19 cellular contexts compared by ENCODE assay signal in the genomic region with DNA sequence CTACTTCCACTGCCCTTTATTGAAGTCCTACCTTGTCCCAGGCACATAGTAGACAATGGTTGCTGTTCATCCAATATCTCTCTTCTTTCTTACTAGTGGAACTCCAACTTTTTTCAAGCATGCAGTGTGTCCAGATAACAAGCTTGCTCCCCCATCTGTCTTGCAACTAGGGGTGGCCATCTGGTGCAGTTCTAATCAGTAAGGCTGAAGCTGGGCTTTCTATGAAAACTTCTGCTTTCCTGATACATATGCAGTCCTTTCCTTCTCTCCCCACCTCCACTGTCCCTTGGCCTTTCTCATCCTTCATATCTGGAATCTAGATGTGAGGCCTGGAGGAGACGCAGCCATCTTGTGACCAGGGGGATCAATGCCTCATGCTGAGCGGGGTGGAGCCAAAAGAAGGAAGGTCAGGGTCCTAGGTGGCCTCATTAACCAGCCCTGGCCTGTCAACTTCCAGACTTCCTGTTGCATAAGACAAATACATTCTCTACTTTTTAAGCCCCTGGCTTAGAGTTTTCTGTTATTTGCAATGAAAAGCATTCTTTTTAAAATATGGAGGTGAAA. TPM values are rescaled to one million over a fixed set of nuclear protein-coding genes. Genes with fewer than 3 reads are reported as not detected.
DNase-seq lines count a peak whose midpoint lies in the region; ATAC-seq, FAIRE-seq and TF ChIP-seq lines count a peak whose summit lies in the region.
"Had no signal": no experiment of that assay in that cellular context is flagged by ENCODE, and none has a peak within 500 bp of the region (broad histone marks: within the 10 kb centered on the region; RNA-seq: fewer than 3 reads in every experiment).

No MANE protein-coding gene starts in this region.

- H4K20me1 ChIP-seq in HepG2 (ENCODE audit: insufficient read depth, low read length) (no peaks in the 10 kb centered on the region), K562 (replicated peaks; ENCODE audit: control insufficient read depth, insufficient read depth, low read length) (no peaks in the 10 kb centered on the region)

- intact Hi-C loops in HepG2 (cut with micrococcal nuclease; ENCODE audit: unreplicated experiment) (no loop called here), right lobe of liver (cut with DNase I) (no loop called here), K562 (cut with micrococcal nuclease) (no loop called here)

- no peak for DNase-seq in HepG2 (ENCODE audit: low spot score)
- no peak for DNase-seq in right lobe of liver
- DNase-seq in NB4 (ENCODE audit: low read depth), result peak; percentile 27
- peak in 2 of 4 experiments; percentile 10 to 30 for DNase-seq in K562 (ENCODE audit: extremely low read depth in 1 of 4, low spot score in 3 of 4)
- DNase-seq in foreskin keratinocyte, result no peak
- no peak for DNase-seq in epidermal melanocyte (ENCODE audit: insufficient read length, low spot score)
- DNase-seq: C1 segment of cervical spinal cord; Calu3; CD4-positive, alpha-beta T cell; DND-41; GDM1; GM23248 had no signal

- H3K9me1 ChIP-seq in K562 (ENCODE audit: control insufficient read depth, insufficient read depth, low read length), result no peaks in the 10 kb centered on the region

- H2AFZ ChIP-seq in HepG2 (ENCODE audit: low read length), result no peak overlapping the region
- H2AFZ ChIP-seq in K562 (ENCODE audit: low read depth, low read length), result no peak overlapping the region
- H2AFZ ChIP-seq: GM23248 had no signal

- H3K9me3 ChIP-seq in HepG2 (ENCODE audit: low read length), result no peaks in the 10 kb centered on the region
- no peaks in the 10 kb centered on the region for H3K9me3 ChIP-seq in right lobe of liver
- H3K9me3 ChIP-seq in K562 (replicated peaks; ENCODE audit: control insufficient read depth, insufficient read depth, low read depth, low read length), result no peaks in the 10 kb centered on the region

- TF ChIP-seq CTCF in HepG2 (CRISPR knock-in tag; IDR thresholded peaks at IDR 0.05), result no peak
- no peak for TF ChIP-seq CTCF in right lobe of liver (IDR thresholded peaks at IDR 0.05)
- no peak for TF ChIP-seq CTCF in NB4 (IDR thresholded peaks at IDR 0.05; ENCODE audit: low read depth, low read length)
- no peak for TF ChIP-seq CTCF in K562 (IDR thresholded peaks at IDR 0.05 in 2 of 3, conservative IDR thresholded peaks at IDR 0.05 in 1 of 3; ENCODE audit: insufficient read depth in 2 of 3, low read depth in 1 of 3, low read length in 3 of 3)
- TF ChIP-seq CTCF in foreskin keratinocyte (conservative IDR thresholded peaks at IDR 0.05), result no peak

- H3K4me1 ChIP-seq in HepG2 (ENCODE audit: insufficient read depth, low read length), result peaks cover 13% of the 10 kb centered on the region
- H3K4me1 ChIP-seq in right lobe of liver, result no peaks in the 10 kb centered on the region
- H3K4me1 ChIP-seq in K562 (replicated peaks in 1 of 2; ENCODE audit: control insufficient read depth in 2 of 2, insufficient read depth in 2 of 2, low read length in 2 of 2), result no peaks in the 10 kb centered on the region
- H3K4me1 ChIP-seq in foreskin keratinocyte, result no peaks in the 10 kb centered on the region

- H3K27ac ChIP-seq in HepG2 (ENCODE audit: extremely low read length, insufficient read depth, low read length) (no peak overlapping the region), right lobe of liver (no peak overlapping the region), K562 (ENCODE audit: extremely low read depth, low read depth, low read length) (no peak overlapping the region), foreskin keratinocyte (no peak overlapping the region)
- H3K27ac ChIP-seq: GM23248 had no signal

- POLR2A ChIA-PET in HepG2 (lab: Yijun Ruan, JAX) (no interaction called here), K562 (lab: Yijun Ruan, JAX) (no interaction called here)

- TF ChIP-seq POLR2A in HepG2 (IDR thresholded peaks at IDR 0.05; ENCODE audit: insufficient read depth in 1 of 2, low read depth in 2 of 2, low read length in 2 of 2), result no peak
- TF ChIP-seq POLR2A in right lobe of liver (IDR thresholded peaks at IDR 0.05), result no peak
- TF ChIP-seq POLR2A in NB4 (IDR thresholded peaks at IDR 0.05; ENCODE audit: extremely low read depth, insufficient read length), result no peak
- no peak for TF ChIP-seq POLR2A in K562 (conservative IDR thresholded peaks at IDR 0.05)

- in situ Hi-C loops in HepG2 (cut with HindIII; ENCODE audit: extremely low pct_ligation_motif_present, low pct_unique_long_range_greater_than_20kb) (no loop called here), K562 (cut with MboI) (no loop called here)

- CTCF ChIA-PET in HepG2 (lab: Yijun Ruan, JAX; ENCODE audit: low intra/inter-chr PET ratio, low total read pairs), result no interaction called here
- CTCF ChIA-PET in K562 (lab: Yijun Ruan, JAX; ENCODE audit: low intra/inter-chr PET ratio), result interaction anchor here (0.5 kb wide), 1 partner anchor 656 kb away, joined by 5 read pairs; no protein-coding TSS in a partner anchor

- peaks cover 22% of the 10 kb centered on the region for H3K27me3 Mint-ChIP-seq in stimulated activated memory B cell treated with anti-CD40 and anti-IgM and Interleukin-4, amounts not matched to agents 10 μg/mL and 1 μg/mL and 100 μg/mL, for 72 hours

- H3K36me3 ChIP-seq in HepG2 (replicated peaks in 1 of 2; ENCODE audit: control insufficient read depth in 1 of 2, insufficient read depth in 2 of 2, low read length in 2 of 2), result no peaks in the 10 kb centered on the region
- no peaks in the 10 kb centered on the region for H3K36me3 ChIP-seq in right lobe of liver
- no peaks in the 10 kb centered on the region for H3K36me3 ChIP-seq in K562 (ENCODE audit: control insufficient read depth, insufficient read depth, low read length)

- H3K4me3 ChIP-seq in HepG2 (replicated peaks in 1 of 3; ENCODE audit: insufficient read depth in 1 of 3, low read depth in 2 of 3, low read length in 3 of 3), result no peak overlapping the region
- H3K4me3 ChIP-seq in right lobe of liver, result no peak overlapping the region
- H3K4me3 ChIP-seq in NB4 (ENCODE audit: low read depth, low read length), result no peak overlapping the region
- no peak overlapping the region for H3K4me3 ChIP-seq in K562
- H3K4me3 ChIP-seq: GM23248 had no signal

- FAIRE-seq in HepG2 (lab: Jason Lieb, UNC) (no peak), K562 (lab: Jason Lieb, UNC) (no peak)
- FAIRE-seq: A204.1, GM12892, GM19239, H54 had no signal

- 43% methylated on average over 2 of the region's 2 CpGs for WGBS in HepG2 (ENCODE audit: low lambda C conversion rate)
- 78% methylated on average over 2 of the region's 2 CpGs for WGBS in right lobe of liver (ENCODE audit: insufficient coverage, low coverage, low lambda C conversion rate, missing lambda C conversion rate)
- WGBS in K562 (ENCODE audit: insufficient coverage, low coverage, missing lambda C conversion rate), result 28% methylated on average over 2 of the region's 2 CpGs

- BruUV-seq in HepG2 (replicated peaks; lab: Mats Ljungman, UMichigan) (no TSS peak), K562 (replicated peaks; lab: Mats Ljungman, UMichigan) (no TSS peak)

- TF ChIP-seq RAD21 in HepG2 (CRISPR knock-in tag; IDR thresholded peaks at IDR 0.05), result no peak
- TF ChIP-seq RAD21 in K562 (CRISPR knock-in tag; conservative IDR thresholded peaks at IDR 0.05 in 1 of 2, IDR thresholded peaks at IDR 0.05 in 1 of 2), result no peak

- no peak for TF ChIP-seq EP300 in HepG2 (IDR thresholded peaks at IDR 0.05; ENCODE audit: low read depth in 2 of 2, low read length in 2 of 2)
- TF ChIP-seq EP300 in HepG2 (CRISPR knock-in tag; IDR thresholded peaks at IDR 0.05; ENCODE audit: borderline replicate concordance), result no peak
- no peak for TF ChIP-seq EP300 in K562 (IDR thresholded peaks at IDR 0.05; ENCODE audit: low read length)

- H3K4me1 Mint-ChIP-seq in stimulated activated memory B cell treated with anti-CD40 and anti-IgM and Interleukin-4, amounts not matched to agents 10 μg/mL and 1 μg/mL and 100 μg/mL, for 72 hours, result no peaks in the 10 kb centered on the region
- H3K4me1 Mint-ChIP-seq: B cell had no signal

- H3K27ac Mint-ChIP-seq in stimulated activated memory B cell treated with anti-CD40 and anti-IgM and Interleukin-4, amounts not matched to agents 10 μg/mL and 1 μg/mL and 100 μg/mL, for 72 hours, result no peak overlapping the region
- H3K27ac Mint-ChIP-seq: B cell; CD4-positive, alpha-beta T cell had no signal

- peak overlapping the region; percentile 16 for H3K4me2 ChIP-seq in HepG2 (ENCODE audit: low read depth, low read length)
- no peak overlapping the region for H3K4me2 ChIP-seq in K562 (ENCODE audit: insufficient read depth, low read length)

- ATAC-seq in HepG2 (peak; percentile 71), right lobe of liver (no peak), K562 (peak; percentile 59), foreskin keratinocyte (no peak)
- ATAC-seq in stimulated activated memory B cell treated with anti-CD40 and anti-IgM and Interleukin-4, amounts not matched to agents 10 μg/mL and 1 μg/mL and 100 μg/mL, for 72 hours, result no peak
- ATAC-seq: HCT116 had no signal

- no peak overlapping the region for H3K4me3 Mint-ChIP-seq in stimulated activated memory B cell treated with anti-CD40 and anti-IgM and Interleukin-4, amounts not matched to agents 10 μg/mL and 1 μg/mL and 100 μg/mL, for 72 hours
- H3K4me3 Mint-ChIP-seq: B cell; CD4-positive, alpha-beta T cell had no signal

- H3K79me2 ChIP-seq in HepG2 (ENCODE audit: insufficient read depth, low read length) (no peaks in the 10 kb centered on the region), K562 (ENCODE audit: control insufficient read depth, insufficient read depth, low read length) (no peaks in the 10 kb centered on the region; the same call in 2 of the 3 replicates)

- no peaks in the 10 kb centered on the region for H3K36me3 Mint-ChIP-seq in stimulated activated memory B cell treated with anti-CD40 and anti-IgM and Interleukin-4, amounts not matched to agents 10 μg/mL and 1 μg/mL and 100 μg/mL, for 72 hours

- no peak overlapping the region for H3K9ac ChIP-seq in HepG2 (ENCODE audit: insufficient read depth, low read depth, low read length)
- H3K9ac ChIP-seq in K562 (ENCODE audit: insufficient read depth in 1 of 2, low read depth in 2 of 2, low read length in 2 of 2), result no peak overlapping the region
- H3K9ac ChIP-seq: GM23248 had no signal

- 0 out of 5 replicates have a peak, but pooled peaks cover 0 to 4% of the 10 kb centered on the region in 2 experiments for H3K27me3 ChIP-seq in HepG2 (ENCODE audit: control insufficient read depth in 1 of 2, insufficient read depth in 2 of 2, low read length in 2 of 2)
- H3K27me3 ChIP-seq in right lobe of liver, result no peaks in the 10 kb centered on the region
- no peaks in the 10 kb centered on the region for H3K27me3 ChIP-seq in K562 (ENCODE audit: control insufficient read depth in 2 of 2, insufficient read depth in 2 of 2, low read length in 2 of 2)
- H3K27me3 ChIP-seq in foreskin keratinocyte, result no peaks in the 10 kb centered on the region

- H3K9me3 Mint-ChIP-seq in stimulated activated memory B cell treated with anti-CD40 and anti-IgM and Interleukin-4, amounts not matched to agents 10 μg/mL and 1 μg/mL and 100 μg/mL, for 72 hours, result peaks cover 5% of the 10 kb centered on the region
- H3K9me3 Mint-ChIP-seq: CD4-positive, alpha-beta T cell had no signal

RNA-seq across cellular contexts. Expression of gene ZFP64, which starts 59.6 kb away (rescaled TPM):
- total RNA-seq in HepG2 (2016; rRNA removed; fragmentation: Illumina TruSeq; extraction: Trizol) (12.0 and 13.3 TPM in 2 replicates), right lobe of liver (10 to 100 TPM in 1 of 6 experiments, 1 to 10 TPM in 5; 6.0 to 11.6 (median 7.2) TPM), K562 (2014; rRNA removed) (7.0 and 10.3 TPM in 2 replicates), K562 (2014; rRNA removed; fragmentation: Illumina TruSeq; extraction: Trizol) (6.2 and 7.2 TPM in 2 replicates), K562 (2015; rRNA removed; fragmentation: Illumina TruSeq; extraction: Trizol) (6.3 and 7.1 TPM in 2 replicates), K562 (2021) (11.3 and 12.9 TPM in 2 replicates), foreskin keratinocyte (39.6 and 44.8 TPM in 2 replicates)
- 3.3 and 3.4 TPM in 2 replicates for total RNA-seq in HepG2 (2016; cell fraction: cytosol; rRNA removed; fragmentation: Illumina TruSeq; extraction: Trizol; ENCODE audit: low read depth)
- total RNA-seq in HepG2 (2016; cell fraction: insoluble cytoplasmic fraction; rRNA removed; fragmentation: Illumina TruSeq; extraction: Trizol), result 12.0 TPM in 2 replicates
- total RNA-seq in HepG2 (2016; cell fraction: membrane; rRNA removed; fragmentation: Illumina TruSeq; extraction: Trizol), result 11.5 and 13.0 TPM in 2 replicates
- 9.1 and 11.2 TPM in 2 replicates for total RNA-seq in HepG2 (2016; cell fraction: nucleus; rRNA removed; fragmentation: Illumina TruSeq; extraction: Trizol)
- polyA plus RNA-seq in HepG2 (2011; rRNA removed) (23.9 and 24.3 TPM in 2 replicates), K562 (2011; rRNA removed) (12.2 and 13.8 TPM in 2 replicates), K562 (2014; fragmentation: Illumina TruSeq; extraction: Trizol) (12.7 and 13.4 TPM in 2 replicates), K562 (2014; fragmentation: Nextera tagmentation; extraction: Ambion mirVana) (1 to 10 TPM; 1.4 to 1.8 TPM), K562 (2014; rRNA removed) (7.3 and 8.4 TPM in 2 replicates), foreskin keratinocyte (26.0 and 29.7 TPM in 2 replicates)
- 20.8 and 23.4 TPM in 2 replicates for polyA plus RNA-seq in HepG2 (2011; cell fraction: cytosol; rRNA removed)
- 15.8 and 16.2 TPM in 2 replicates for polyA plus RNA-seq in HepG2 (2011; cell fraction: nucleus; rRNA removed)
- 11.6 and 14.7 TPM in 2 replicates for polyA plus RNA-seq in HepG2 (2012)
- 3.4 and 3.6 TPM in 2 replicates for polyA plus RNA-seq in HepG2 (2016; cell fraction: cytosol; fragmentation: Illumina TruSeq; extraction: Trizol; ENCODE audit: low read depth)
- 15.4 and 19.6 TPM in 2 replicates for polyA plus RNA-seq in HepG2 (2016; cell fraction: insoluble cytoplasmic fraction; fragmentation: Illumina TruSeq; extraction: Trizol; ENCODE audit: low read depth)
- 9.9 and 10.7 TPM in 2 replicates for polyA plus RNA-seq in HepG2 (2016; cell fraction: membrane; fragmentation: Illumina TruSeq; extraction: Trizol; ENCODE audit: low read depth)
- polyA plus RNA-seq in HepG2 (2016; cell fraction: nucleus; fragmentation: Illumina TruSeq; extraction: Trizol; ENCODE audit: insufficient read depth, low read depth), result 13.9 and 14.3 TPM in 2 replicates
- 42.5 and 53.2 TPM in 2 replicates for polyA minus RNA-seq in HepG2 (2011; rRNA and poly(A)+ RNA removed; ENCODE audit: low replicate concordance)
- polyA minus RNA-seq in HepG2 (2011; cell fraction: cytosol; rRNA and poly(A)+ RNA removed), result 15.9 and 17.9 TPM in 2 replicates
- 18.0 and 22.0 TPM in 2 replicates for polyA minus RNA-seq in HepG2 (2011; cell fraction: nucleus; rRNA and poly(A)+ RNA removed)
- total RNA-seq in K562 (2011; cell fraction: chromatin; rRNA removed; ENCODE audit: low replicate concordance), result 19.7 and 20.7 TPM in 2 replicates
- total RNA-seq in K562 (2011; cell fraction: nucleolus; rRNA removed), result 15.2 and 16.6 TPM in 2 replicates
- total RNA-seq in K562 (2011; cell fraction: nucleoplasm; rRNA removed), result 15.8 and 19.6 TPM in 2 replicates
- polyA plus RNA-seq in K562 (2011; cell fraction: cytosol; rRNA removed), result 14.6 and 19.1 TPM in 2 replicates
- polyA plus RNA-seq in K562 (2011; cell fraction: nucleus; rRNA removed), result 9.7 and 10.0 TPM in 2 replicates
- 8.6 and 9.3 TPM in 2 replicates for polyA plus RNA-seq in K562 (2012)
- 11.8 and 16.2 TPM in 2 replicates for polyA minus RNA-seq in K562 (2011; rRNA and poly(A)+ RNA removed)
- 9.7 and 11.7 TPM in 2 replicates for polyA minus RNA-seq in K562 (2011; cell fraction: cytosol; rRNA and poly(A)+ RNA removed)
- polyA minus RNA-seq in K562 (2011; cell fraction: nucleus; rRNA and poly(A)+ RNA removed), result 9.0 and 11.1 TPM in 2 replicates

Comparison
In these comparisons a context has a peak if more than half of its experiments do, and no peak if none do; other contexts are left out.
1. ATAC-seq: peak in HepG2 (single experiment) and K562 (single experiment); none in right lobe of liver (0 of 4), foreskin keratinocyte (single experiment) and stimulated activated memory B cell treated with anti-CD40 and anti-IgM and Interleukin-4, amounts not matched to agents 10 μg/mL and 1 μg/mL and 100 μg/mL, for 72 hours (single experiment).
2. Of the 241 proteins assayed by ChIP-seq in both HepG2 and K562: peak only in HepG2: GABPB1, HOMEZ and TARDBP; only in K562: none; in both: none; in neither: 234; mixed calls (peak in some experiments, not most) for 4.